In genomic region chr1:159909381-159909780, GRCh38 we compare ENCODE assay signal across 17 cellular contexts. TPM values are rescaled to one million over a fixed set of nuclear protein-coding genes. Genes with fewer than 3 reads are reported as not detected.
DNase-seq lines count a peak whose midpoint lies in the region; ATAC-seq, FAIRE-seq and TF ChIP-seq lines count a peak whose summit lies in the region.
"Had no signal": no experiment of that assay in that cellular context is flagged by ENCODE, and none has a peak within 500 bp of the region (broad histone marks: within the 10 kb centered on the region; RNA-seq: fewer than 3 reads in every experiment).

No MANE protein-coding gene starts in this region.

- H3K36me3 Mint-ChIP-seq in CD14-positive monocyte (peaks cover 14 to 16% of the 10 kb centered on the region in 2 donors), IgD-negative memory B cell (peaks cover 2% of the 10 kb centered on the region), natural killer cell (no peaks in the 10 kb centered on the region)
- H3K36me3 Mint-ChIP-seq: brain had no signal

- FAIRE-seq in K562 (lab: Jason Lieb, UNC): peak; percentile 15

- peaks cover 0 to 5% (median 0%) of the 10 kb centered on the region in 7 donors for H3K9me3 Mint-ChIP-seq in CD14-positive monocyte
- H3K9me3 Mint-ChIP-seq in IgD-negative memory B cell: no peaks in the 10 kb centered on the region
- H3K9me3 Mint-ChIP-seq in natural killer cell: no peaks in the 10 kb centered on the region
- H3K9me3 Mint-ChIP-seq: activated T-helper 2 cell treated with anti-CD3 and anti-CD28 coated beads, Interferon-gamma antibody, Interleukin-2, Interleukin-4, amounts not matched to agents 10 μg/mL and 5 μg/mL and 100 μg/mL, durations not matched to agents 14 hours and 24 hours and 36 hours had no signal

- no peak overlapping the region for H2AFZ ChIP-seq in K562 (ENCODE audit: low read depth, low read length)

- H3K4me3 Mint-ChIP-seq in CD14-positive monocyte (no peak overlapping the region), IgD-negative memory B cell (peak overlapping the region in 1 of 4 donors; percentile 21), natural killer cell (no peak overlapping the region)
- H3K4me3 Mint-ChIP-seq: brain, H9 had no signal

- no peak for TF ChIP-seq EP300 in K562 (IDR thresholded peaks at IDR 0.05; ENCODE audit: low read length)

- H3K27ac Mint-ChIP-seq in CD14-positive monocyte (peak overlapping the region in 5 of 7 donors; percentile 41 to 99 (median 79)), IgD-negative memory B cell (peak overlapping the region; percentile 71 to 98 (median 86)), natural killer cell (peak overlapping the region; percentile 97)

- in situ Hi-C loops in K562 (cut with MboI): no loop called here

- POLR2A ChIA-PET in K562 (lab: Yijun Ruan, JAX): no interaction called here

- TF ChIP-seq RAD21 in K562 (CRISPR knock-in tag; conservative IDR thresholded peaks at IDR 0.05 in 1 of 2, IDR thresholded peaks at IDR 0.05 in 1 of 2): no peak

- H4K20me1 ChIP-seq in K562 (replicated peaks; ENCODE audit: control insufficient read depth, insufficient read depth, low read length): no peaks in the 10 kb centered on the region

- intact Hi-C loops in CD14-positive monocyte (cut with micrococcal nuclease): no loop called here
- intact Hi-C loops in K562 (cut with micrococcal nuclease): no loop called here
- intact Hi-C loops in natural killer cell (cut with micrococcal nuclease): no loop called here
- intact Hi-C loops in right lobe of liver (cut with DNase I): no loop called here

- H3K4me2 ChIP-seq in K562 (ENCODE audit: insufficient read depth, low read length): no peak overlapping the region

- CTCF ChIA-PET in K562 (lab: Yijun Ruan, JAX; ENCODE audit: low intra/inter-chr PET ratio): no interaction called here

- peaks cover 0 to 3% (median 0%) of the 10 kb centered on the region in 3 donors for H3K27me3 Mint-ChIP-seq in CD14-positive monocyte (ENCODE audit: low read depth in 3 of 3)
- H3K27me3 Mint-ChIP-seq in IgD-negative memory B cell: no peaks in the 10 kb centered on the region
- no peaks in the 10 kb centered on the region for H3K27me3 Mint-ChIP-seq in natural killer cell (ENCODE audit: low read depth in 2 of 2)
- H3K27me3 Mint-ChIP-seq: brain had no signal

- no peaks in the 10 kb centered on the region for H3K27me3 ChIP-seq in K562 (ENCODE audit: control insufficient read depth in 2 of 2, insufficient read depth in 2 of 2, low read length in 2 of 2)
- no peaks in the 10 kb centered on the region for H3K27me3 ChIP-seq in right lobe of liver

- no peak overlapping the region for H3K9ac ChIP-seq in K562 (ENCODE audit: insufficient read depth in 1 of 2, low read depth in 2 of 2, low read length in 2 of 2)

- H3K27ac ChIP-seq in K562 (ENCODE audit: extremely low read depth, low read depth, low read length) (no peak overlapping the region), right lobe of liver (no peak overlapping the region)

- TF ChIP-seq CTCF in CD14-positive monocyte (IDR thresholded peaks at IDR 0.05) (no peak), K562 (IDR thresholded peaks at IDR 0.05 in 2 of 3, conservative IDR thresholded peaks at IDR 0.05 in 1 of 3; ENCODE audit: insufficient read depth in 2 of 3, low read depth in 1 of 3, low read length in 3 of 3) (no peak), natural killer cell (IDR thresholded peaks at IDR 0.05) (no peak), right lobe of liver (IDR thresholded peaks at IDR 0.05) (no peak)

- DNase-seq in CD14-positive monocyte (ENCODE audit: low spot score) (no peak), K562 (ENCODE audit: extremely low read depth in 1 of 4, low spot score in 3 of 4) (no peak), natural killer cell (no peak), GDM1 (lab: John Stamatoyannopoulos, UW) (no peak), NCI-H774 (lab: John Stamatoyannopoulos, UW) (no peak), right lobe of liver (no peak)
- DNase-seq in activated CD4-positive, alpha-beta T cell treated with anti-CD3 and anti-CD28 coated beads, Interleukin-2, amount 50 U/mL, for 48 hours: no peak
- DNase-seq: activated CD4-positive, alpha-beta T cell treated with anti-CD3 and anti-CD28 coated beads for 48 hours; DND-41; H9; NCI-H187 treated with DMSO at 0.1 percent for 48 hours; NCI-H69 had no signal

- H3K79me2 ChIP-seq in K562 (ENCODE audit: control insufficient read depth, insufficient read depth, low read length): no peaks in the 10 kb centered on the region

- H3K9me1 ChIP-seq in K562 (ENCODE audit: control insufficient read depth, insufficient read depth, low read length): no peaks in the 10 kb centered on the region

- BruUV-seq in K562 (replicated peaks; lab: Mats Ljungman, UMichigan): no TSS peak

- no peak for ATAC-seq in K562
- ATAC-seq in natural killer cell: no peak
- no peak for ATAC-seq in right lobe of liver

- peaks cover 20 to 45% of the 10 kb centered on the region in 2 experiments for H3K4me1 ChIP-seq in K562 (replicated peaks in 1 of 2; ENCODE audit: control insufficient read depth in 2 of 2, insufficient read depth in 2 of 2, low read length in 2 of 2)
- H3K4me1 ChIP-seq in right lobe of liver: no peaks in the 10 kb centered on the region

- H3K4me3 ChIP-seq in K562 (no peak overlapping the region), right lobe of liver (no peak overlapping the region)

- TF ChIP-seq POLR2A in K562 (conservative IDR thresholded peaks at IDR 0.05) (no peak), right lobe of liver (IDR thresholded peaks at IDR 0.05) (no peak)

- no peaks in the 10 kb centered on the region for H3K9me3 ChIP-seq in K562 (replicated peaks; ENCODE audit: control insufficient read depth, insufficient read depth, low read depth, low read length)
- H3K9me3 ChIP-seq in right lobe of liver: no peaks in the 10 kb centered on the region

- H3K4me1 Mint-ChIP-seq in CD14-positive monocyte: peaks cover 39% of the 10 kb centered on the region
- peaks cover 43 to 44% (median 44%) of the 10 kb centered on the region in 3 donors for H3K4me1 Mint-ChIP-seq in IgD-negative memory B cell
- H3K4me1 Mint-ChIP-seq in natural killer cell: peaks cover 52 to 58% of the 10 kb centered on the region in 2 donors

- H3K36me3 ChIP-seq in K562 (ENCODE audit: control insufficient read depth, insufficient read depth, low read length) (no peaks in the 10 kb centered on the region), right lobe of liver (no peaks in the 10 kb centered on the region)

RNA-seq across cellular contexts. Expression of gene CFAP45, which starts 9.4 kb away (rescaled TPM):
- polyA plus RNA-seq in CD14-positive monocyte (under 1 TPM in 1 of 2 donors, not detected in 1; 0.12 TPM), IgD-negative memory B cell (1.2 TPM), K562 (2011; rRNA removed) (0.85 and 1.5 TPM in 2 replicates), K562 (2014; fragmentation: Illumina TruSeq; extraction: Trizol) (1.6 and 2.0 TPM in 2 replicates), K562 (2014; fragmentation: Nextera tagmentation; extraction: Ambion mirVana) (1 to 10 TPM in 1 of 2 experiments, under 1 TPM in 1; 0.65 to 1.3 TPM), K562 (2014; rRNA removed) (1.0 and 2.4 TPM in 2 replicates)
- total RNA-seq in K562 (2011; cell fraction: chromatin; rRNA removed; ENCODE audit: low replicate concordance): 1.8 and 2.4 TPM in 2 replicates
- 0.33 and 1.1 TPM in 2 replicates for total RNA-seq in K562 (2011; cell fraction: nucleolus; rRNA removed)
- 1.2 and 2.4 TPM in 2 replicates for total RNA-seq in K562 (2011; cell fraction: nucleoplasm; rRNA removed)
- total RNA-seq in K562 (2014; rRNA removed) (1.2 and 1.5 TPM in 2 replicates), K562 (2014; rRNA removed; fragmentation: Illumina TruSeq; extraction: Trizol) (1.2 and 1.7 TPM in 2 replicates), K562 (2015; rRNA removed; fragmentation: Illumina TruSeq; extraction: Trizol) (0.94 and 1.4 TPM in 2 replicates), K562 (2021) (0.72 and 1.6 TPM in 2 replicates), natural killer cell (1 to 10 TPM; 1.3 to 5.0 (median 1.6) TPM), right lobe of liver (not detected)
- polyA plus RNA-seq in K562 (2011; cell fraction: cytosol; rRNA removed): 0.43 and 0.59 TPM in 2 replicates
- polyA plus RNA-seq in K562 (2011; cell fraction: nucleus; rRNA removed): 0.97 and 1.1 TPM in 2 replicates
- polyA plus RNA-seq in K562 (2012): 0.91 and 1.0 TPM in 2 replicates
- polyA minus RNA-seq in K562 (2011; rRNA and poly(A)+ RNA removed): 1.6 and 1.8 TPM in 2 replicates
- polyA minus RNA-seq in K562 (2011; cell fraction: cytosol; rRNA and poly(A)+ RNA removed): 0.48 and 0.91 TPM in 2 replicates
- polyA minus RNA-seq in K562 (2011; cell fraction: nucleus; rRNA and poly(A)+ RNA removed): 0.40 and 0.89 TPM in 2 replicates

RNA-seq across cellular contexts. Expression of gene TAGLN2, which starts 15.9 kb away (rescaled TPM):
- polyA plus RNA-seq in CD14-positive monocyte: 1,000 to 10,000 TPM in 1 of 2 donors, 100 to 1,000 TPM in 1; 918 to 1,259 TPM
- 1,399 TPM for polyA plus RNA-seq in IgD-negative memory B cell
- 38.5 and 101 TPM in 2 replicates for total RNA-seq in K562 (2011; cell fraction: chromatin; rRNA removed; ENCODE audit: low replicate concordance)
- 100 and 103 TPM in 2 replicates for total RNA-seq in K562 (2011; cell fraction: nucleolus; rRNA removed)
- 95.8 and 128 TPM in 2 replicates for total RNA-seq in K562 (2011; cell fraction: nucleoplasm; rRNA removed)
- total RNA-seq in K562 (2014; rRNA removed): 456 and 502 TPM in 2 replicates
- total RNA-seq in K562 (2014; rRNA removed; fragmentation: Illumina TruSeq; extraction: Trizol): 180 and 192 TPM in 2 replicates
- 247 and 249 TPM in 2 replicates for total RNA-seq in K562 (2015; rRNA removed; fragmentation: Illumina TruSeq; extraction: Trizol)
- 498 and 506 TPM in 2 replicates for total RNA-seq in K562 (2021)
- 414 and 518 TPM in 2 replicates for polyA plus RNA-seq in K562 (2011; rRNA removed)
- 883 and 1,031 TPM in 2 replicates for polyA plus RNA-seq in K562 (2011; cell fraction: cytosol; rRNA removed)
- polyA plus RNA-seq in K562 (2011; cell fraction: nucleus; rRNA removed): 273 and 355 TPM in 2 replicates
- polyA plus RNA-seq in K562 (2012): 571 and 615 TPM in 2 replicates
- 565 and 573 TPM in 2 replicates for polyA plus RNA-seq in K562 (2014; fragmentation: Illumina TruSeq; extraction: Trizol)
- polyA plus RNA-seq in K562 (2014; fragmentation: Nextera tagmentation; extraction: Ambion mirVana): 100 to 1,000 TPM; 334 to 683 TPM
- polyA plus RNA-seq in K562 (2014; rRNA removed): 455 and 456 TPM in 2 replicates
- 196 and 205 TPM in 2 replicates for polyA minus RNA-seq in K562 (2011; rRNA and poly(A)+ RNA removed)
- polyA minus RNA-seq in K562 (2011; cell fraction: cytosol; rRNA and poly(A)+ RNA removed): 239 and 243 TPM in 2 replicates
- polyA minus RNA-seq in K562 (2011; cell fraction: nucleus; rRNA and poly(A)+ RNA removed): 47.4 and 74.8 TPM in 2 replicates
- total RNA-seq in natural killer cell: 100 to 1,000 TPM; 344 to 394 (median 358) TPM
- total RNA-seq in right lobe of liver: 100 to 1,000 TPM in 3 of 6 experiments, 10 to 100 TPM in 3; 53.2 to 200 (median 117) TPM

RNA-seq across cellular contexts. Expression of gene IGSF9, which starts 36.0 kb away (rescaled TPM):
- polyA plus RNA-seq in CD14-positive monocyte: not detected
- polyA plus RNA-seq in IgD-negative memory B cell: 0.08 TPM
- 0.28 TPM in 1 of 2 replicates, not detected in the other for total RNA-seq in K562 (2011; cell fraction: chromatin; rRNA removed; ENCODE audit: low replicate concordance)
- 0.13 and 0.17 TPM in 2 replicates for total RNA-seq in K562 (2011; cell fraction: nucleolus; rRNA removed)
- 0.15 and 0.29 TPM in 2 replicates for total RNA-seq in K562 (2011; cell fraction: nucleoplasm; rRNA removed)
- 0.09 and 0.24 TPM in 2 replicates for total RNA-seq in K562 (2014; rRNA removed)
- total RNA-seq in K562 (2014; rRNA removed; fragmentation: Illumina TruSeq; extraction: Trizol): 0.04 TPM in 1 of 2 replicates, not detected in the other
- 0.04 and 0.08 TPM in 2 replicates for total RNA-seq in K562 (2015; rRNA removed; fragmentation: Illumina TruSeq; extraction: Trizol)
- total RNA-seq in K562 (2021): 0.29 and 0.34 TPM in 2 replicates
- 0.03 and 0.09 TPM in 2 replicates for polyA plus RNA-seq in K562 (2011; rRNA removed)
- polyA plus RNA-seq in K562 (2011; cell fraction: cytosol; rRNA removed): 0.07 and 0.12 TPM in 2 replicates
- 0.38 TPM in 2 replicates for polyA plus RNA-seq in K562 (2011; cell fraction: nucleus; rRNA removed)
- 0.18 and 0.26 TPM in 2 replicates for polyA plus RNA-seq in K562 (2012)
- 0.19 and 0.22 TPM in 2 replicates for polyA plus RNA-seq in K562 (2014; fragmentation: Illumina TruSeq; extraction: Trizol)
- under 1 TPM in 1 of 2 experiments, not detected in 1; 0.04 TPM for polyA plus RNA-seq in K562 (2014; fragmentation: Nextera tagmentation; extraction: Ambion mirVana)
- 0.25 and 0.31 TPM in 2 replicates for polyA plus RNA-seq in K562 (2014; rRNA removed)
- 0.07 TPM in 1 of 2 replicates, not detected in the other for polyA minus RNA-seq in K562 (2011; rRNA and poly(A)+ RNA removed)
- polyA minus RNA-seq in K562 (2011; cell fraction: cytosol; rRNA and poly(A)+ RNA removed): 0.19 TPM in 1 of 2 replicates, not detected in the other
- 0.11 and 0.13 TPM in 2 replicates for polyA minus RNA-seq in K562 (2011; cell fraction: nucleus; rRNA and poly(A)+ RNA removed)
- not detected for total RNA-seq in natural killer cell
- 10 to 100 TPM in 5 of 6 experiments, 1 to 10 TPM in 1; 2.2 to 53.7 (median 16.6) TPM for total RNA-seq in right lobe of liver
- total RNA-seq: activated T-helper 2 cell treated with anti-CD3 and anti-CD28 coated beads, Interferon-gamma antibody, Interleukin-2, Interleukin-4, amounts not matched to agents 10 μg/mL and 5 μg/mL and 100 μg/mL, durations not matched to agents 14 hours and 24 hours and 36 hours had no signal

RNA-seq across cellular contexts. Expression of gene SLAMF9, which starts 44.7 kb away (rescaled TPM):
- polyA plus RNA-seq in CD14-positive monocyte (not detected), IgD-negative memory B cell (not detected), K562 (2011; rRNA removed) (0.13 TPM in 1 of 2 replicates, not detected in the other), K562 (2014; fragmentation: Illumina TruSeq; extraction: Trizol) (0.25 TPM in 1 of 2 replicates, not detected in the other), K562 (2014; fragmentation: Nextera tagmentation; extraction: Ambion mirVana) (under 1 TPM in 1 of 2 experiments, not detected in 1; 0.21 TPM), K562 (2014; rRNA removed) (not detected in 2 replicates)
- total RNA-seq in K562 (2011; cell fraction: chromatin; rRNA removed; ENCODE audit: low replicate concordance): not detected in 2 replicates
- total RNA-seq in K562 (2011; cell fraction: nucleolus; rRNA removed): not detected in 2 replicates
- total RNA-seq in K562 (2011; cell fraction: nucleoplasm; rRNA removed): not detected in 2 replicates
- total RNA-seq in K562 (2014; rRNA removed) (not detected in 2 replicates), K562 (2014; rRNA removed; fragmentation: Illumina TruSeq; extraction: Trizol) (not detected in 2 replicates), K562 (2015; rRNA removed; fragmentation: Illumina TruSeq; extraction: Trizol) (not detected in 2 replicates), K562 (2021) (not detected in 2 replicates), natural killer cell (not detected), right lobe of liver (1 to 10 TPM in 3 of 6 experiments, under 1 TPM in 1, not detected in 2; 0.68 to 2.2 (median 1.6) TPM)
- polyA plus RNA-seq in K562 (2011; cell fraction: cytosol; rRNA removed): not detected in 2 replicates
- polyA plus RNA-seq in K562 (2011; cell fraction: nucleus; rRNA removed): not detected in 2 replicates
- polyA plus RNA-seq in K562 (2012): 0.19 TPM in 1 of 2 replicates, not detected in the other
- not detected in 2 replicates for polyA minus RNA-seq in K562 (2011; rRNA and poly(A)+ RNA removed)
- polyA minus RNA-seq in K562 (2011; cell fraction: cytosol; rRNA and poly(A)+ RNA removed): not detected in 2 replicates
- not detected in 2 replicates for polyA minus RNA-seq in K562 (2011; cell fraction: nucleus; rRNA and poly(A)+ RNA removed)
- total RNA-seq: activated T-helper 2 cell treated with anti-CD3 and anti-CD28 coated beads, Interferon-gamma antibody, Interleukin-2, Interleukin-4, amounts not matched to agents 10 μg/mL and 5 μg/mL and 100 μg/mL, durations not matched to agents 14 hours and 24 hours and 36 hours; H9; lower leg skin; T-helper 2 cell treated with Interferon-gamma antibody and Interleukin-4, amounts not matched to agents 100 ng/mL and 5 ng/mL, for 36 hours had no signal

RNA-seq across cellular contexts. Expression of gene VSIG8, which starts 46.9 kb away (rescaled TPM):
- polyA plus RNA-seq in CD14-positive monocyte: not detected
- polyA plus RNA-seq in IgD-negative memory B cell: not detected
- not detected in 2 replicates for total RNA-seq in K562 (2011; cell fraction: chromatin; rRNA removed; ENCODE audit: low replicate concordance)
- total RNA-seq in K562 (2011; cell fraction: nucleolus; rRNA removed): not detected in 2 replicates
- total RNA-seq in K562 (2011; cell fraction: nucleoplasm; rRNA removed): not detected in 2 replicates
- total RNA-seq in K562 (2014; rRNA removed): not detected in 2 replicates
- not detected in 2 replicates for total RNA-seq in K562 (2014; rRNA removed; fragmentation: Illumina TruSeq; extraction: Trizol)
- total RNA-seq in K562 (2015; rRNA removed; fragmentation: Illumina TruSeq; extraction: Trizol): not detected in 2 replicates
- total RNA-seq in K562 (2021): not detected in 2 replicates
- 0.05 TPM in 1 of 2 replicates, not detected in the other for polyA plus RNA-seq in K562 (2011; rRNA removed)
- 0.07 TPM in 1 of 2 replicates, not detected in the other for polyA plus RNA-seq in K562 (2011; cell fraction: cytosol; rRNA removed)
- 0.10 TPM in 1 of 2 replicates, not detected in the other for polyA plus RNA-seq in K562 (2011; cell fraction: nucleus; rRNA removed)
- not detected in 2 replicates for polyA plus RNA-seq in K562 (2012)
- polyA plus RNA-seq in K562 (2014; fragmentation: Illumina TruSeq; extraction: Trizol): not detected in 2 replicates
- not detected for polyA plus RNA-seq in K562 (2014; fragmentation: Nextera tagmentation; extraction: Ambion mirVana)
- polyA plus RNA-seq in K562 (2014; rRNA removed): not detected in 2 replicates
- polyA minus RNA-seq in K562 (2011; rRNA and poly(A)+ RNA removed): not detected in 2 replicates
- polyA minus RNA-seq in K562 (2011; cell fraction: cytosol; rRNA and poly(A)+ RNA removed): not detected in 2 replicates
- not detected in 2 replicates for polyA minus RNA-seq in K562 (2011; cell fraction: nucleus; rRNA and poly(A)+ RNA removed)
- not detected for total RNA-seq in natural killer cell
- total RNA-seq in right lobe of liver: not detected
- total RNA-seq: activated T-helper 2 cell treated with anti-CD3 and anti-CD28 coated beads, Interferon-gamma antibody, Interleukin-2, Interleukin-4, amounts not matched to agents 10 μg/mL and 5 μg/mL and 100 μg/mL, durations not matched to agents 14 hours and 24 hours and 36 hours; H9; T-helper 2 cell treated with Interferon-gamma antibody and Interleukin-4, amounts not matched to agents 100 ng/mL and 5 ng/mL, for 36 hours had no signal
